ENCODE assay signal across 18 cellular contexts in the genomic region with DNA sequence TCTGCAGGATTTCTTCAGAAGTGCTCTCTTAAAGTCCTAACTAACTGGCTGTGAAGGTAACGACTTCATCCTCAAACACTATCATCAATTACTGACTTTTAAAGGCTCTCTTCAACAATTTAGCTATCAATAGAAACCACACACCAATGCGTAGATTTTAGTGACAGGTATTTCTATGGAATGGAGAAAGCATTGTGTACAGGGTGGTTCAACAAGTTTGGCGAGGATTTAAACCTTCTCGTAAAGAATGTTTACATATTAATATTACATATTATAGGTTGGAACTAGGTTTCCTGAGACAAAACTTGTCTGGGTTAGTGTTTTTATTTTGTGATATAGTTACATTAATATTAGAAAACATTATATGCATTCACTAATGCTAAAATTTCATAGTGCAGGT.
A peak's percentile ranks its signal among the peaks of the same experiment; 100 is the strongest.
DNase-seq lines count a peak whose midpoint lies in the region; ATAC-seq, FAIRE-seq and TF ChIP-seq lines count a peak whose summit lies in the region.
"Had no signal": no experiment of that assay in that cellular context is flagged by ENCODE, and none has a peak within 500 bp of the region (broad histone marks: within the 10 kb centered on the region; RNA-seq: fewer than 3 reads in every experiment).

No MANE protein-coding gene starts in this region.

- H2AFZ ChIP-seq in PC-3 (ENCODE audit: low read length) (0 out of 2 replicates have a peak overlapping the region, but pooled peaks have one; percentile 61), trophoblast cell (ENCODE audit: insufficient read depth, low read length, poor library complexity) (no peak overlapping the region)
- H2AFZ ChIP-seq: GM23248 had no signal

- H3K27ac ChIP-seq in PC-3 (ENCODE audit: low read length), result peak overlapping the region; percentile 8; the same call in 1 of the 2 replicates
- H3K27ac ChIP-seq in trophoblast cell (ENCODE audit: low read depth, low read length), result no peak overlapping the region
- H3K27ac ChIP-seq: BLaER1 treated with 17β-estradiol and CSF1 and Interleukin-3, amounts not matched to agents 10 nM and 100 nM; GM23248 had no signal

- no peak overlapping the region for H2AK5ac ChIP-seq in trophoblast cell (ENCODE audit: low read length)

- H3K18ac ChIP-seq in trophoblast cell (ENCODE audit: low read length), result no peak overlapping the region

- H3K9me3 ChIP-seq in PC-3 (ENCODE audit: low read length) (no peaks in the 10 kb centered on the region; the same call in 1 of the 2 replicates), trophoblast cell (ENCODE audit: insufficient read depth, low read depth, low read length) (no peaks in the 10 kb centered on the region)
- H3K9me3 ChIP-seq: BLaER1 treated with 17β-estradiol and CSF1 and Interleukin-3, amounts not matched to agents 10 nM and 100 nM had no signal

- H4K91ac ChIP-seq in trophoblast cell (ENCODE audit: low read depth, low read length), result no peak overlapping the region

- no peak for ATAC-seq in PC-3
- ATAC-seq in HG03280 (IDR thresholded peaks at IDR 0.05; ENCODE audit: unreplicated experiment), result no peak
- ATAC-seq: HepG2 had no signal

- peak overlapping the region; percentile 57 for H3K4me2 ChIP-seq in PC-3 (ENCODE audit: low read length)
- H3K4me2 ChIP-seq in trophoblast cell (ENCODE audit: low read length), result no peak overlapping the region
- H3K4me2 ChIP-seq: BLaER1 treated with 17β-estradiol and CSF1 and Interleukin-3, amounts not matched to agents 10 nM and 100 nM had no signal

- CTCF ChIA-PET in PC-3 (lab: Charles Lee), result no interaction called here

- H3K23ac ChIP-seq in trophoblast cell (ENCODE audit: low read length), result no peak overlapping the region

- H3K79me2 ChIP-seq in PC-3 (ENCODE audit: low read length), result no peaks in the 10 kb centered on the region
- H3K79me2 ChIP-seq in trophoblast cell (ENCODE audit: control insufficient read depth, insufficient read depth, low read length, poor library complexity), result no peaks in the 10 kb centered on the region

- no TSS peak for BruUV-seq in PC-3 (replicated peaks; lab: Mats Ljungman, UMichigan)

- H3K9me2 ChIP-seq in PC-3 (replicated peaks; ENCODE audit: low read length), result no peaks in the 10 kb centered on the region

- no peak overlapping the region for H4K8ac ChIP-seq in trophoblast cell (ENCODE audit: low read depth, low read length)

- DNase-seq in NCI-H510A treated with DMSO at 0.1 percent for 48 hours (lab: John Stamatoyannopoulos, UW) (peak; percentile 33), NCI-H510A (lab: John Stamatoyannopoulos, UW) (no peak), HT-29 (ENCODE audit: low spot score) (peak; percentile 63), PC-3 (peak; percentile 73), trophoblast cell (peak; percentile 4 to 64), HTR-8/SVneo (ENCODE audit: insufficient read length, low spot score) (no peak)
- DNase-seq: ACHN; CD4-positive, CD25-positive, alpha-beta regulatory T cell; DMS 273 treated with DMSO at 0.1 percent for 48 hours; DMS79 treated with DMSO at 0.1 percent for 48 hours; EL; GM23248 had no signal

- H3K4ac ChIP-seq in trophoblast cell (ENCODE audit: low read depth, low read length), result no peak overlapping the region

- intact Hi-C loops in PC-3 (cut with micrococcal nuclease), result no loop called here

- H3F3A ChIP-seq in PC-3 (ENCODE audit: low read length, unreplicated experiment), result no peaks in the 10 kb centered on the region

- WGBS in trophoblast cell (ENCODE audit: extremely low coverage, insufficient coverage, insufficient read length), result no CpG with 5 or more reads among the region's 4 CpGs

- H2BK5ac ChIP-seq in trophoblast cell (ENCODE audit: low read depth, low read length, poor library complexity), result no peak overlapping the region

- no peaks in the 10 kb centered on the region for H4K20me1 ChIP-seq in PC-3 (ENCODE audit: low read length)
- H4K20me1 ChIP-seq: BLaER1 treated with 17β-estradiol and CSF1 and Interleukin-3, amounts not matched to agents 10 nM and 100 nM had no signal

- 0 out of 2 replicates have a peak overlapping the region, but pooled peaks have one; percentile 18 for H3K4me3 ChIP-seq in PC-3 (ENCODE audit: low read length)
- no peak overlapping the region for H3K4me3 ChIP-seq in trophoblast cell (ENCODE audit: low read depth, low read length)
- H3K4me3 ChIP-seq: BLaER1 treated with 17β-estradiol and CSF1 and Interleukin-3, amounts not matched to agents 10 nM and 100 nM; GM23248 had no signal

- FAIRE-seq in HTR-8/SVneo (lab: Jason Lieb, UNC), result no peak
- FAIRE-seq: G401.6, GM12891, H54, HepG2 had no signal

- H2BK120ac ChIP-seq in trophoblast cell (ENCODE audit: insufficient read depth, low read length, poor library complexity), result no peak overlapping the region

- no peak overlapping the region for H3K9ac ChIP-seq in PC-3 (ENCODE audit: low read length)
- no peak overlapping the region for H3K9ac ChIP-seq in trophoblast cell (ENCODE audit: low read length)
- H3K9ac ChIP-seq: BLaER1 treated with 17β-estradiol and CSF1 and Interleukin-3, amounts not matched to agents 10 nM and 100 nM; GM23248 had no signal

- no peaks in the 10 kb centered on the region for H3K36me3 ChIP-seq in PC-3 (ENCODE audit: low read depth, low read length)
- no peaks in the 10 kb centered on the region for H3K36me3 ChIP-seq in trophoblast cell (ENCODE audit: control insufficient read depth in 1 of 2, insufficient read depth in 2 of 2, low read length in 2 of 2)
- H3K36me3 ChIP-seq: BLaER1 treated with 17β-estradiol and CSF1 and Interleukin-3, amounts not matched to agents 10 nM and 100 nM had no signal

- no peak overlapping the region for H3K14ac ChIP-seq in trophoblast cell (ENCODE audit: low read length)

- H3K4me1 ChIP-seq in PC-3 (ENCODE audit: insufficient read depth, low read length) (peaks cover 47% of the 10 kb centered on the region), trophoblast cell (ENCODE audit: control insufficient read depth in 1 of 2, insufficient read depth in 2 of 2, low read length in 2 of 2) (no peaks in the 10 kb centered on the region)
- H3K4me1 ChIP-seq: BLaER1 treated with 17β-estradiol and CSF1 and Interleukin-3, amounts not matched to agents 10 nM and 100 nM had no signal

- H4K12ac ChIP-seq in trophoblast cell (ENCODE audit: low read depth, low read length), result no peak overlapping the region

- H2BK12ac ChIP-seq in trophoblast cell (ENCODE audit: low read length), result no peak overlapping the region

- H3K27me3 ChIP-seq in PC-3 (ENCODE audit: low read length) (no peaks in the 10 kb centered on the region), trophoblast cell (ENCODE audit: insufficient read depth, low read length) (no peaks in the 10 kb centered on the region)
- H3K27me3 ChIP-seq: BLaER1 treated with 17β-estradiol and CSF1 and Interleukin-3, amounts not matched to agents 10 nM and 100 nM had no signal

- no peak for TF ChIP-seq CTCF in PC-3 (conservative IDR thresholded peaks at IDR 0.05; ENCODE audit: low read depth, low read length)

- POLR2A ChIA-PET in PC-3 (lab: Charles Lee; ENCODE audit: unreplicated experiment), result no interaction called here

- H3K79me1 ChIP-seq in trophoblast cell (ENCODE audit: low read length), result no peaks in the 10 kb centered on the region

Comparison
In these comparisons a context has a peak if more than half of its experiments do, and no peak if none do; other contexts are left out.
1. DNase-seq: peak in NCI-H510A treated with DMSO at 0.1 percent for 48 hours (single experiment), HT-29 (single experiment), PC-3 (single experiment) and trophoblast cell (2 of 2); none in NCI-H510A (single experiment) and HTR-8/SVneo (single experiment).